In the genomic region with DNA sequence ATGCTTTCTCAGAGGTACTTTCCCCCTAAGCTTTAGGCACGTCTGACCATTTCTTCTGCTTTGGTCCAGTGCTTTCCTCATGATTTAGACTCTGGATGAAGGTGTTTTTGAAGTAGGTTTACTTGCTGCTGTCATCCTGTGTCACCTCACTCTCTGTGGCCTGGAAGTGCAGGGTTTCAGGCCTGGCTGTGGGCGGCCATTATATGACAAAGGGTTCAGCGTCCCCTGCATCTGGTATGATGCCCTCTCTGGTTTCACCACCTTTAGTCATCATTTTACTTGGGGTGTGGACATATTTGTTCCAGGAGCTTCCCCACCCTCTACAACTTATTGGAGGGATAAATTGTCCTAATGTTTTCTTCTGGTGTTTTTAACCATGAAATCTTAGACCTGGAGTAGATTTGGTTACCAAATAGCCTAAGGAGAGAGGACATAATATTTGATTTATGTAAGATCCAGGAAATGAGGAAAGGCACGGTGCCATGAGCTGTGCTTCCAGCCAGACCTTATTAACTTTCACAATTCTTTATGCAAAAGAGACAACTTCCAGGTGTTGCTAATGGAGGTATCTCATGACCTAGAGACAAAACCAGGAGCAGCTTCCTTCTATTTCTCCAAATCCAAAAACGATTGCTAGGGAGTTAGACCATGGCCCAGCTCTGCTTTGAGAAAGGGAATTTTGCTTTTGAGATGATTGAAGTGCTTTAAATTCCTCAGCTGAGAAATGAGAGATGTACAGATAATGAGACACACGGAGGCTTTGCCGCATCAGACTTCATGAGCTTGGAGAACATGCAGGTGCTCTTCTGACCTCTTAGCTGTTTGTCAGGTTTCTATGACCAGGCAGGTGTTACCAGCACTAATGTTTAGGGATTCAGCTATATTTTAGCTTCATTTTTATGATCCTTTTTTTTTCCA, we compare ENCODE assay signal across 11 cellular contexts. TPM values are rescaled to one million over a fixed set of nuclear protein-coding genes. Genes with fewer than 3 reads are reported as not detected.
DNase-seq lines count a peak whose midpoint lies in the region; ATAC-seq and TF ChIP-seq lines count a peak whose summit lies in the region.
"Had no signal": no experiment of that assay in that cellular context is flagged by ENCODE, and none has a peak within 500 bp of the region (broad histone marks: within the 10 kb centered on the region; RNA-seq: fewer than 3 reads in every experiment).

No MANE protein-coding gene starts in this region.

- H3K36me3 Mint-ChIP-seq in HFFc6 (ENCODE audit: low read depth) (peaks cover 15% of the 10 kb centered on the region), nephron (ENCODE audit: low read depth) (peaks cover 5% of the 10 kb centered on the region)
- peaks cover 41% of the 10 kb centered on the region for H3K36me3 Mint-ChIP-seq in activated T-helper 2 cell treated with anti-CD3 and anti-CD28 coated beads, Interferon-gamma antibody, Interleukin-2, Interleukin-4, amounts not matched to agents 10 μg/mL and 5 μg/mL and 100 μg/mL, durations not matched to agents 14 hours and 24 hours and 36 hours (ENCODE audit: low read depth)

- no peak overlapping the region for H3K4me3 ChIP-seq in coronary artery

- H3K9me3 Mint-ChIP-seq in HFFc6 (no peaks in the 10 kb centered on the region), nephron (no peaks in the 10 kb centered on the region)
- peaks cover under 1% of the 10 kb centered on the region for H3K9me3 Mint-ChIP-seq in activated T-helper 2 cell treated with anti-CD3 and anti-CD28 coated beads, Interferon-gamma antibody, Interleukin-2, Interleukin-4, amounts not matched to agents 10 μg/mL and 5 μg/mL and 100 μg/mL, durations not matched to agents 14 hours and 24 hours and 36 hours

- intact Hi-C loops in sciatic nerve (cut with DNase I) = no loop called here
- intact Hi-C loops in activated T-helper 2 cell treated with anti-CD3 and anti-CD28 coated beads, Interferon-gamma antibody, Interleukin-2, Interleukin-4, amounts not matched to agents 10 μg/mL and 5 μg/mL and 100 μg/mL, durations not matched to agents 14 hours and 24 hours and 36 hours (cut with micrococcal nuclease) = no loop called here

- H3K4me3 Mint-ChIP-seq in HFFc6 (no peak overlapping the region), nephron (peak overlapping the region in 2 of 3 experiments; percentile 14 to 49)
- no peak overlapping the region for H3K4me3 Mint-ChIP-seq in activated T-helper 2 cell treated with anti-CD3 and anti-CD28 coated beads, Interferon-gamma antibody, Interleukin-2, Interleukin-4, amounts not matched to agents 10 μg/mL and 5 μg/mL and 100 μg/mL, durations not matched to agents 14 hours and 24 hours and 36 hours (ENCODE audit: low read depth)

- DNase-seq in HFFc6 = no peak
- no peak for DNase-seq in coronary artery (ENCODE audit: low spot score)
- DNase-seq in sciatic nerve (ENCODE audit: low spot score) = no peak
- no peak for DNase-seq in substantia nigra (lab: John Stamatoyannopoulos, UW)
- DNase-seq in activated T-helper 2 cell treated with anti-CD3 and anti-CD28 coated beads, Interferon-gamma antibody, Interleukin-2, Interleukin-4, amounts not matched to agents 10 μg/mL and 5 μg/mL and 100 μg/mL, durations not matched to agents 14 hours and 24 hours and 36 hours (ENCODE audit: low spot score) = no peak
- DNase-seq: central memory CD4-positive, alpha-beta T cell; NCI-H2081 treated with DMSO at 0.1 percent for 48 hours had no signal

- H3K27ac Mint-ChIP-seq in HFFc6 = peak overlapping the region; percentile 16; the same call in 1 of the 2 replicates
- peak overlapping the region; percentile 87 to 98 (median 97) for H3K27ac Mint-ChIP-seq in nephron
- no peak overlapping the region for H3K27ac Mint-ChIP-seq in activated T-helper 2 cell treated with anti-CD3 and anti-CD28 coated beads, Interferon-gamma antibody, Interleukin-2, Interleukin-4, amounts not matched to agents 10 μg/mL and 5 μg/mL and 100 μg/mL, durations not matched to agents 14 hours and 24 hours and 36 hours

- no peak for TF ChIP-seq CTCF in 22Rv1 (IDR thresholded peaks at IDR 0.05)
- TF ChIP-seq CTCF in HFFc6 (IDR thresholded peaks at IDR 0.05) = no peak
- no peak for TF ChIP-seq CTCF in coronary artery (IDR thresholded peaks at IDR 0.05)
- no peak for TF ChIP-seq CTCF in nephron (IDR thresholded peaks at IDR 0.05; ENCODE audit: unreplicated experiment in 3 of 3)

- H3K27me3 Mint-ChIP-seq in HFFc6 (ENCODE audit: insufficient read depth) (no peaks in the 10 kb centered on the region), nephron (ENCODE audit: low read depth) (no peaks in the 10 kb centered on the region)
- H3K27me3 Mint-ChIP-seq in activated T-helper 2 cell treated with anti-CD3 and anti-CD28 coated beads, Interferon-gamma antibody, Interleukin-2, Interleukin-4, amounts not matched to agents 10 μg/mL and 5 μg/mL and 100 μg/mL, durations not matched to agents 14 hours and 24 hours and 36 hours (ENCODE audit: low read depth) = no peaks in the 10 kb centered on the region

- H3K4me1 Mint-ChIP-seq in HFFc6 (ENCODE audit: low read depth) = peaks cover 43% of the 10 kb centered on the region
- peaks cover 65% of the 10 kb centered on the region for H3K4me1 Mint-ChIP-seq in nephron
- H3K4me1 Mint-ChIP-seq in activated T-helper 2 cell treated with anti-CD3 and anti-CD28 coated beads, Interferon-gamma antibody, Interleukin-2, Interleukin-4, amounts not matched to agents 10 μg/mL and 5 μg/mL and 100 μg/mL, durations not matched to agents 14 hours and 24 hours and 36 hours (ENCODE audit: low read depth) = peaks cover 35% of the 10 kb centered on the region

- no peak for ATAC-seq in HG03108 (IDR thresholded peaks at IDR 0.05; ENCODE audit: unreplicated experiment)
- no peak for ATAC-seq in sciatic nerve
- ATAC-seq: activated CD4-positive, CD25-positive, alpha-beta regulatory T cell treated with anti-CD3 and anti-CD28 coated beads, Interleukin-2, amount 50 U/mL, for 24 hours had no signal

- H3K27ac ChIP-seq in 22Rv1 = peak overlapping the region; percentile 41
- H3K27ac ChIP-seq in coronary artery = peak overlapping the region; percentile 13 to 33
- no peak overlapping the region for H3K27ac ChIP-seq in substantia nigra (ENCODE audit: low read depth, low read length, poor library complexity, severe bottlenecking)

RNA-seq across cellular contexts. Expression of a gene that starts 20.9 kb away (rescaled TPM):
- 10 to 100 TPM; 34.9 to 40.7 (median 38.6) TPM for total RNA-seq in HFFc6 (2021; fragmentation: NEBNext Ultra II Directional; extraction: Animal tissue kit (Norgen Biotek cat#: 25700))
- 66.2 TPM for total RNA-seq in sciatic nerve
- 18.0 and 19.9 TPM in 2 replicates for total RNA-seq in activated T-helper 2 cell treated with anti-CD3 and anti-CD28 coated beads, Interferon-gamma antibody, Interleukin-2, Interleukin-4, amounts not matched to agents 10 μg/mL and 5 μg/mL and 100 μg/mL, durations not matched to agents 14 hours and 24 hours and 36 hours

RNA-seq across cellular contexts. Expression of a gene that starts 50.2 kb away (rescaled TPM):
- 1 to 10 TPM; 2.2 to 4.4 (median 3.5) TPM for total RNA-seq in HFFc6 (2021; fragmentation: NEBNext Ultra II Directional; extraction: Animal tissue kit (Norgen Biotek cat#: 25700))
- total RNA-seq in sciatic nerve = 7.6 TPM
- 52.2 and 54.0 TPM in 2 replicates for total RNA-seq in activated T-helper 2 cell treated with anti-CD3 and anti-CD28 coated beads, Interferon-gamma antibody, Interleukin-2, Interleukin-4, amounts not matched to agents 10 μg/mL and 5 μg/mL and 100 μg/mL, durations not matched to agents 14 hours and 24 hours and 36 hours

RNA-seq across cellular contexts. Expression of a gene that starts 50.4 kb away (rescaled TPM):
- 10 to 100 TPM; 13.2 to 18.4 (median 16.8) TPM for total RNA-seq in HFFc6 (2021; fragmentation: NEBNext Ultra II Directional; extraction: Animal tissue kit (Norgen Biotek cat#: 25700))
- total RNA-seq in sciatic nerve = 17.4 TPM
- 11.1 and 12.2 TPM in 2 replicates for total RNA-seq in activated T-helper 2 cell treated with anti-CD3 and anti-CD28 coated beads, Interferon-gamma antibody, Interleukin-2, Interleukin-4, amounts not matched to agents 10 μg/mL and 5 μg/mL and 100 μg/mL, durations not matched to agents 14 hours and 24 hours and 36 hours

Comparison
In these comparisons a context has a peak if more than half of its experiments do, and no peak if none do; other contexts are left out.
1. H3K4me3 Mint-ChIP-seq: peak in nephron (2 of 3); none in HFFc6 (single experiment) and activated T-helper 2 cell treated with anti-CD3 and anti-CD28 coated beads, Interferon-gamma antibody, Interleukin-2, Interleukin-4, amounts not matched to agents 10 μg/mL and 5 μg/mL and 100 μg/mL, durations not matched to agents 14 hours and 24 hours and 36 hours (single experiment).